In genomic region chr3:97105989-97106651, GRCh38 we compare ENCODE assay signal across 1 cellular context.
A peak's percentile ranks its signal among the peaks of the same experiment; 100 is the strongest.
TF ChIP-seq lines count a peak whose summit lies in the region.

No MANE protein-coding gene starts in this region.

TF ChIP-seq in H1, 55 proteins besides CTCF, POLR2A, EP300 and RAD21:
- TF ChIP-seq SP2 (IDR thresholded peaks at IDR 0.05; ENCODE audit: low read length) (no peak), MAFK (IDR thresholded peaks at IDR 0.05; ENCODE audit: low read depth, low read length) (peak; percentile 27; the same call in 1 of the 2 replicates)
TF ChIP-seq in H1: peak in this region for 1.
